20 cellular contexts compared by ENCODE assay signal in the genomic region with DNA sequence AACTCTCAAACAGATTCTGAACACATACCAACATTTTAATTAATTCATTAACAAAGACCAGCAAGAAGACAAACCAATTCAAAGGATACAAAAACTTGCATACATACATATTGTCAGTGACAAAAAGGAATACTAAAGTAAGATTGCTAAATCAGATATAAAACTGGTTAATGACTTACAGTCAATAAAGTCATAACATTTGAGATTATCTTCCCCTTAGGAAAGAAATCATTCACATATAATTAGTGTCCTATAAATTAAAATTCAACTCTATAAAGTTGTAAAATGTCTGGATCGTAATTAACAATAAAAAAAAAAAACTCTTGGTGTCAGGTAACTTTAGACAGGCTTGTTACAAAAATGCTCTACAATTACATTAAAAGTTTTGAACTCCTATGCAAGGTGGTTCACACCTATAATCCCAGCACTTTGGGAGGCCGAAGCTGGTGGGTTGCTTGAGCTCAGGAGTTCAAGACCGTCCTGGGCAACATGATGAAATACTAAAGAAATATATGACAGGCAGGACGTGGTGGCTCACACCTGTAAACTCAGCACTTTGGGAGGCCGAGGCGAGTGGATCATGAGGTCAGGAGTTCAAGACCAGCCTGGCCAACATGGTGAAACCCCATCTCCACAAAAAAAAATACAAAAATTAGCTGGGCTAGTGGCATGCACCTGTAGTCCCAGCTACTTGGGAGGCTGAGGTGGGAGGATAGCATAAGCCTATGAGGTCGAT. TPM values are rescaled to one million over a fixed set of nuclear protein-coding genes. Genes with fewer than 3 reads are reported as not detected.
"Had no signal": no experiment of that assay in that cellular context is flagged by ENCODE, and none has a peak within 500 bp of the region (broad histone marks: within the 10 kb centered on the region; RNA-seq: fewer than 3 reads in every experiment).

No MANE protein-coding gene starts in this region.

- H3K4me1 ChIP-seq: colonic mucosa, heart left ventricle, left lung, psoas muscle had no signal

- H3K27me3 ChIP-seq: ascending aorta, cardiac muscle cell, colonic mucosa, neural progenitor cell, right lobe of liver had no signal

- H3K4me1 Mint-ChIP-seq: activated naive CD8-positive, alpha-beta T cell treated with anti-CD3 and anti-CD28 coated beads, Interleukin-2, amount 50 U/mL, for 24 hours had no signal

- H3K27ac ChIP-seq: ascending aorta, cardiac muscle cell, colonic mucosa, heart left ventricle, left lung, neural progenitor cell, psoas muscle, right lobe of liver had no signal

- H3K9me3 ChIP-seq: ascending aorta, colonic mucosa, heart left ventricle, left lung, psoas muscle, right lobe of liver had no signal

- H3K27ac Mint-ChIP-seq: activated CD8-positive, alpha-beta T cell treated with anti-CD3 and anti-CD28 coated beads, Interleukin-2, amount 10 ng/mL, durations not matched to agents 7 days and 5 days; activated naive CD8-positive, alpha-beta T cell treated with anti-CD3 and anti-CD28 coated beads, Interleukin-2, amount 50 U/mL, for 24 hours; activated T-helper 1 cell treated with anti-CD3 and anti-CD28 coated beads, Interleukin-12 subunit alpha, Interleukin-12 subunit beta, Interleukin-2, Interleukin-4 antibody, amounts not matched to agents 30 ng/mL and 10 ng/mL and 1 ng/mL, durations not matched to agents 14 hours and 24 hours and 36 hours; neural progenitor cell had no signal

- H3K36me3 Mint-ChIP-seq: neural progenitor cell had no signal

- FAIRE-seq: frontal cortex had no signal

- DNase-seq: activated CD4-positive, alpha-beta T cell treated with anti-CD3 and anti-CD28 coated beads for 4 hours; activated CD8-positive, alpha-beta memory T cell treated with anti-CD3 and anti-CD28 coated beads, Interleukin-2, amount 50 U/mL, for 48 hours; activated CD8-positive, alpha-beta T cell treated with anti-CD3 and anti-CD28 coated beads, Interleukin-2, amount 10 ng/mL, durations not matched to agents 7 days and 5 days; activated naive CD4-positive, alpha-beta T cell; activated naive CD8-positive, alpha-beta T cell treated with anti-CD3 and anti-CD28 coated beads, Interleukin-2, amount 50 U/mL, for 24 hours; heart left ventricle; islet precursor cell; left lung; psoas muscle; right lobe of liver; stimulated activated CD4-positive, alpha-beta T cell treated with anti-CD3 and anti-CD28 coated beads, Interleukin-2, amount 100 ng/mL, for 24 hours; stimulated activated naive CD4-positive, alpha-beta T cell; T1000; WERI-Rb-1 had no signal

- H3K4me3 Mint-ChIP-seq: activated CD8-positive, alpha-beta T cell treated with anti-CD3 and anti-CD28 coated beads, Interleukin-2, amount 10 ng/mL, durations not matched to agents 7 days and 5 days; activated naive CD8-positive, alpha-beta T cell treated with anti-CD3 and anti-CD28 coated beads, Interleukin-2, amount 50 U/mL, for 24 hours; activated T-helper 1 cell treated with anti-CD3 and anti-CD28 coated beads, Interleukin-12 subunit alpha, Interleukin-12 subunit beta, Interleukin-2, Interleukin-4 antibody, amounts not matched to agents 30 ng/mL and 10 ng/mL and 1 ng/mL, durations not matched to agents 14 hours and 24 hours and 36 hours; neural progenitor cell had no signal

- H3K9me3 Mint-ChIP-seq: activated naive CD8-positive, alpha-beta T cell treated with anti-CD3 and anti-CD28 coated beads, Interleukin-2, amount 50 U/mL, for 24 hours; activated T-helper 1 cell treated with anti-CD3 and anti-CD28 coated beads, Interleukin-12 subunit alpha, Interleukin-12 subunit beta, Interleukin-2, Interleukin-4 antibody, amounts not matched to agents 30 ng/mL and 10 ng/mL and 1 ng/mL, durations not matched to agents 14 hours and 24 hours and 36 hours; neural progenitor cell had no signal

- H3K4me3 ChIP-seq: ascending aorta, cardiac muscle cell, colonic mucosa, heart left ventricle, left lung, psoas muscle, right lobe of liver had no signal

- ATAC-seq: activated CD8-positive, alpha-beta T cell treated with anti-CD3 and anti-CD28 coated beads, Interleukin-2, amount 10 ng/mL, durations not matched to agents 7 days and 5 days; activated naive CD8-positive, alpha-beta T cell treated with anti-CD3 and anti-CD28 coated beads, Interleukin-2, amount 50 U/mL, for 24 hours; heart left ventricle; left lung; psoas muscle; right lobe of liver had no signal

- H3K9ac ChIP-seq: neural progenitor cell had no signal

- H3K36me3 ChIP-seq: ascending aorta, cardiac muscle cell, colonic mucosa, heart left ventricle, left lung, neural progenitor cell, right lobe of liver, WERI-Rb-1 had no signal

RNA-seq across cellular contexts. Expression of gene RAB3B, which starts 17.7 kb away (rescaled TPM):
- total RNA-seq: ascending aorta had no signal
